In the genomic region with DNA sequence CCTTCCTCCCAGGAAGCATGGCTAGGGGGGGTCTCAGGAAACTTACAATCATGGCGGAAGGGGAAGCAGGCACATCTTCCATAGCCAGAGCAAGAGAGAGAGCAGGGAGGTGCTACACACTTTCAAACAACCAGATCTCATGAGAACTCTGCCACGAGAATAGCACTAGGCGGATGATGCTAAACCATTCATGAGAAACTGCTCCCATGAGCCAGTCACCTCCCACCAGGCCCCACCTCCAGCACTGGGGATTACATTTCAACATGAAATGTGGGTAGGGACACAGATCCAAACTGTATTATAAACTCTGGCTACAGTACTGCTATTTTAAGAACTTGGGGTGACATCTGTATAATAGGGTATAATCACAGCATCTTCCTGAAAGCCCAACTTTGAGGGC, we compare ENCODE assay signal across 26 cellular contexts.
"Had no signal": no experiment of that assay in that cellular context is flagged by ENCODE, and none has a peak within 500 bp of the region (broad histone marks: within the 10 kb centered on the region; RNA-seq: fewer than 3 reads in every experiment).

No MANE protein-coding gene starts in this region.

- H2AFZ ChIP-seq: hepatocyte had no signal

- H3K4me1 ChIP-seq: foreskin keratinocyte, gastroesophageal sphincter, heart left ventricle, left lung, sigmoid colon, tibial nerve had no signal

- H3K4me1 Mint-ChIP-seq: naive B cell; stimulated activated naive B cell treated with anti-CD40 and anti-IgM and Interleukin-4, amounts not matched to agents 10 μg/mL and 1 μg/mL and 100 μg/mL, for 72 hours had no signal

- H3K36me3 ChIP-seq: thoracic aorta had no signal

- H3K36me3 Mint-ChIP-seq: mesothelial cell of epicardium; natural killer cell treated with Interleukin-12 subunit alpha and Interleukin-12 subunit beta and Interleukin-15 and Interleukin-18, amount 100 ng/mL, for 72 hours; stimulated activated naive B cell treated with anti-CD40 and anti-IgM and Interleukin-4, amounts not matched to agents 10 μg/mL and 1 μg/mL and 100 μg/mL, for 72 hours had no signal

- H3K27ac ChIP-seq: foreskin keratinocyte, gastroesophageal sphincter, heart left ventricle, hepatocyte, left lung, psoas muscle, sigmoid colon, thoracic aorta, tibial nerve, upper lobe of left lung had no signal

- H3K9me3 Mint-ChIP-seq: mesothelial cell of epicardium; natural killer cell treated with Interleukin-12 subunit alpha and Interleukin-12 subunit beta and Interleukin-15 and Interleukin-18, amount 100 ng/mL, for 72 hours; neural crest cell; stimulated activated naive B cell treated with anti-CD40 and anti-IgM and Interleukin-4, amounts not matched to agents 10 μg/mL and 1 μg/mL and 100 μg/mL, for 72 hours; stimulated activated naive CD8-positive, alpha-beta T cell treated with anti-CD3 and anti-CD28 coated beads, Interleukin-15, Interleukin-2, amounts not matched to agents 100 ng/mL and 50 ng/mL, for 24 hours had no signal

- H3K27me3 ChIP-seq: dorsolateral prefrontal cortex, foreskin keratinocyte, gastroesophageal sphincter, heart left ventricle, hepatocyte, left lung, sigmoid colon, tibial nerve, upper lobe of left lung had no signal

- H3K4me2 ChIP-seq: hepatocyte had no signal

- H3K4me3 ChIP-seq: dorsolateral prefrontal cortex, gastroesophageal sphincter, heart left ventricle, hepatocyte, left lung, mucosa of descending colon, psoas muscle, sigmoid colon, thoracic aorta, tibial nerve, upper lobe of left lung had no signal

- H3K79me2 ChIP-seq: hepatocyte had no signal

- ATAC-seq: esophagus mucosa; foreskin keratinocyte; gastroesophageal sphincter; heart left ventricle; mucosa of descending colon; natural killer cell treated with Interleukin-12 subunit alpha and Interleukin-12 subunit beta and Interleukin-15 and Interleukin-18, amount 100 ng/mL, for 72 hours; psoas muscle; right cardiac atrium; stimulated activated naive B cell treated with anti-CD40 and anti-IgM and Interleukin-4, amounts not matched to agents 10 μg/mL and 1 μg/mL and 100 μg/mL, for 72 hours had no signal

- H3K27me3 Mint-ChIP-seq: natural killer cell treated with Interleukin-12 subunit alpha and Interleukin-12 subunit beta and Interleukin-15 and Interleukin-18, amount 100 ng/mL, for 72 hours; stimulated activated naive B cell treated with anti-CD40 and anti-IgM and Interleukin-4, amounts not matched to agents 10 μg/mL and 1 μg/mL and 100 μg/mL, for 72 hours; stimulated activated naive CD8-positive, alpha-beta T cell treated with anti-CD3 and anti-CD28 coated beads, Interleukin-15, Interleukin-2, amounts not matched to agents 100 ng/mL and 50 ng/mL, for 24 hours had no signal

- H3K9me3 ChIP-seq: gastroesophageal sphincter, heart left ventricle, left lung, mucosa of descending colon, psoas muscle, sigmoid colon, thoracic aorta, tibial nerve, upper lobe of left lung had no signal

- H3K27ac Mint-ChIP-seq: mesothelial cell of epicardium; naive B cell; natural killer cell treated with Interleukin-12 subunit alpha and Interleukin-12 subunit beta and Interleukin-15 and Interleukin-18, amount 100 ng/mL, for 72 hours; stimulated activated naive B cell treated with anti-CD40 and anti-IgM and Interleukin-4, amounts not matched to agents 10 μg/mL and 1 μg/mL and 100 μg/mL, for 72 hours; stimulated activated naive CD8-positive, alpha-beta T cell treated with anti-CD3 and anti-CD28 coated beads, Interleukin-15, Interleukin-2, amounts not matched to agents 100 ng/mL and 50 ng/mL, for 24 hours had no signal

- DNase-seq: dorsolateral prefrontal cortex; effector CD4-positive, alpha-beta T cell; foreskin keratinocyte; heart left ventricle; kidney; left lung; mesenchymal stem cell; mucosa of descending colon; naive B cell; nucleus accumbens; psoas muscle; right cardiac atrium; stimulated activated CD4-positive, alpha-beta T cell treated with anti-CD3 and anti-CD28 coated beads, Interleukin-2, amount 100 ng/mL, for 24 hours; stimulated activated CD4-positive, alpha-beta T cell treated with anti-CD3 and anti-CD28 coated beads, Interleukin-4, amount 100 ng/mL, for 24 hours; stimulated activated naive B cell treated with anti-CD40 and anti-IgM and Interleukin-4, amounts not matched to agents 10 μg/mL and 1 μg/mL and 100 μg/mL, for 72 hours; upper lobe of left lung had no signal

- H3K4me3 Mint-ChIP-seq: mesothelial cell of epicardium; naive B cell; natural killer cell treated with Interleukin-12 subunit alpha and Interleukin-12 subunit beta and Interleukin-15 and Interleukin-18, amount 100 ng/mL, for 72 hours; neural crest cell; stimulated activated naive B cell treated with anti-CD40 and anti-IgM and Interleukin-4, amounts not matched to agents 10 μg/mL and 1 μg/mL and 100 μg/mL, for 72 hours; stimulated activated naive CD8-positive, alpha-beta T cell treated with anti-CD3 and anti-CD28 coated beads, Interleukin-15, Interleukin-2, amounts not matched to agents 100 ng/mL and 50 ng/mL, for 24 hours had no signal
